Comparison of ENCODE assay signal across 9 cellular contexts in the genomic region with DNA sequence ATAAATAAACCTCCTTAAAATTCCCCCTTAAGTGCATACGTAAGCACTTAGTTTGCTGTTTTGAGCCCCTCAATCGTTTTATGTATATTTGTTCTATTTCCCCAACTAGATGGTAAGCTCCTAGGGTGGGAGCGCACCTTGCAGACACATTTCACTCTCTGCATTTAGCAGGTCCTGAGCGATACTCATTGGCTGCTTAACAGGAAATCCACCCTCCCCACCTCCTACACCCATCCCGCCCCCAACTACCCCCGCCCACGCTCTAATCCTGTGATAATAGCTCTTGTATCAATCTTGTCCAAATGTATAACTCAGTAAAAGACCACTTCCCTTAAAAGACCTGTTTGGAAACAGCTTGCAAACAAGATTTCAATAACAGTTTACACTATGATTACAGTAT. TPM values are rescaled to one million over a fixed set of nuclear protein-coding genes. Genes with fewer than 3 reads are reported as not detected.
DNase-seq lines count a peak whose midpoint lies in the region; ATAC-seq and TF ChIP-seq lines count a peak whose summit lies in the region.
"Had no signal": no experiment of that assay in that cellular context is flagged by ENCODE, and none has a peak within 500 bp of the region (broad histone marks: within the 10 kb centered on the region; RNA-seq: fewer than 3 reads in every experiment).

No MANE protein-coding gene starts in this region.

- H3K27ac Mint-ChIP-seq in activated B cell treated with CpG ODN at 0.5 μM for 24 hours (peak overlapping the region; percentile 85), memory B cell (peak overlapping the region; percentile 90), mesothelial cell of epicardium (no peak overlapping the region)

- TF ChIP-seq POLR2A in GM18505 (IDR thresholded peaks at IDR 0.05; ENCODE audit: borderline replicate concordance, extremely low read depth, insufficient read depth, insufficient read length): no peak

- POLR2A ChIA-PET in activated B cell treated with CpG ODN at 0.5 μM for 24 hours (lab: Charles Lee): interaction anchor here (0.6 to 11.1 kb wide), 13 partner anchors 6 to 181 kb away, joined by 3 to 126 read pairs (median 7); partner anchors contain the start of genes COPS7A, LPAR5 and ZNF384

- peak overlapping the region; percentile 88 for H3K4me2 ChIP-seq in Karpas-422 (ENCODE audit: low read depth, low read length, poor library complexity, severe bottlenecking)

- H3K9me3 ChIP-seq in Karpas-422 (ENCODE audit: low read length): no peaks in the 10 kb centered on the region

- DNase-seq in GM06990 (ENCODE audit: extremely low read depth, insufficient read length) (no peak), Karpas-422 (peak; percentile 90), activated B cell treated with CpG ODN at 0.5 μM for 24 hours (no peak), memory B cell (ENCODE audit: low spot score in 2 of 2) (no peak), mesothelial cell of epicardium (ENCODE audit: low spot score in 2 of 2, unreplicated experiment in 2 of 2) (no peak)
- DNase-seq: occipital lobe, Right ventricle myocardium superior had no signal

- H3K27ac ChIP-seq in Karpas-422 (ENCODE audit: low read length): peak overlapping the region; percentile 65

- H3K36me3 ChIP-seq in GM06990 (ENCODE audit: control insufficient read depth, insufficient read depth, low read length) (peaks cover 2% of the 10 kb centered on the region), Karpas-422 (ENCODE audit: insufficient read depth, low read length) (no peaks in the 10 kb centered on the region)

- peak overlapping the region; percentile 64 for H3K9ac ChIP-seq in Karpas-422 (ENCODE audit: low read length)

- no peaks in the 10 kb centered on the region for H3K27me3 ChIP-seq in GM06990 (replicated peaks; ENCODE audit: control insufficient read depth, insufficient read depth, low read length)
- H3K27me3 ChIP-seq in Karpas-422 (ENCODE audit: low read length): no peaks in the 10 kb centered on the region

- H3K36me3 Mint-ChIP-seq in activated B cell treated with CpG ODN at 0.5 μM for 24 hours (ENCODE audit: low read depth) (peaks cover 42% of the 10 kb centered on the region), memory B cell (peaks cover 5% of the 10 kb centered on the region), mesothelial cell of epicardium (no peaks in the 10 kb centered on the region)

- ATAC-seq in activated B cell treated with CpG ODN at 0.5 μM for 24 hours (ENCODE audit: low read depth): peak; percentile 37
- ATAC-seq in memory B cell (ENCODE audit: low read depth): peak; percentile 48
- no peak for ATAC-seq in GM18858 (IDR thresholded peaks at IDR 0.05; ENCODE audit: unreplicated experiment)
- no peak for ATAC-seq in GM18505 (IDR thresholded peaks at IDR 0.05; ENCODE audit: unreplicated experiment)

- intact Hi-C loops in activated B cell treated with CpG ODN at 0.5 μM for 24 hours (cut with micrococcal nuclease): loop anchor here (1.0 kb wide), 1 partner anchor 8 kb away; the partner anchor contains the start of gene LPAR5

- TF ChIP-seq CTCF in GM06990 (IDR thresholded peaks at IDR 0.05; ENCODE audit: insufficient read depth, low read length, poor library complexity, severe bottlenecking) (no peak), activated B cell treated with CpG ODN at 0.5 μM for 24 hours (IDR thresholded peaks at IDR 0.05) (no peak), mesothelial cell of epicardium (IDR thresholded peaks at IDR 0.05; ENCODE audit: unreplicated experiment) (no peak)

- no peak overlapping the region for H2AFZ ChIP-seq in Karpas-422 (ENCODE audit: low read length)

- CTCF ChIA-PET in activated B cell treated with CpG ODN at 0.5 μM for 24 hours (lab: Charles Lee): interaction anchor here (1.1 to 3.1 kb wide), 2 partner anchors 57 to 62 kb away, joined by 4 to 8 read pairs; partner anchors contain the start of gene ZNF384

- H3K9me3 Mint-ChIP-seq in activated B cell treated with CpG ODN at 0.5 μM for 24 hours (no peaks in the 10 kb centered on the region), memory B cell (no peaks in the 10 kb centered on the region), mesothelial cell of epicardium (no peaks in the 10 kb centered on the region)

- H4K20me1 ChIP-seq in Karpas-422 (ENCODE audit: insufficient read depth, low read depth, low read length): no peaks in the 10 kb centered on the region

- H3K4me1 ChIP-seq in Karpas-422 (ENCODE audit: low read length): peaks cover 44% of the 10 kb centered on the region

- H3K4me3 ChIP-seq in GM06990 (replicated peaks; ENCODE audit: low read depth, low read length) (peak overlapping the region; percentile 39), Karpas-422 (ENCODE audit: low read length) (peak overlapping the region; percentile 67)

- no peaks in the 10 kb centered on the region for H3K9me2 ChIP-seq in Karpas-422 (replicated peaks; ENCODE audit: insufficient read depth, low read length)

- H3K27me3 Mint-ChIP-seq in activated B cell treated with CpG ODN at 0.5 μM for 24 hours: no peaks in the 10 kb centered on the region
- H3K27me3 Mint-ChIP-seq in memory B cell: no peaks in the 10 kb centered on the region
- no peaks in the 10 kb centered on the region for H3K27me3 Mint-ChIP-seq in mesothelial cell of epicardium (ENCODE audit: low read depth)

- H3K4me3 Mint-ChIP-seq in activated B cell treated with CpG ODN at 0.5 μM for 24 hours (peak overlapping the region; percentile 81), memory B cell (peak overlapping the region; percentile 82), mesothelial cell of epicardium (no peak overlapping the region)

- H3K4me1 Mint-ChIP-seq in activated B cell treated with CpG ODN at 0.5 μM for 24 hours (peaks cover 60% of the 10 kb centered on the region), memory B cell (peaks cover 40% of the 10 kb centered on the region), mesothelial cell of epicardium (peaks cover 27% of the 10 kb centered on the region)

- H3K79me2 ChIP-seq in Karpas-422 (ENCODE audit: low read length): peaks cover 32% of the 10 kb centered on the region

RNA-seq across cellular contexts. Expression of gene LPAR5, which starts 8.2 kb away (rescaled TPM):
- total RNA-seq in Karpas-422 (2014; rRNA removed; shearing (Covaris generic); ENCODE audit: low replicate concordance): 10.3 and 14.6 TPM in 2 replicates
- total RNA-seq in activated B cell treated with CpG ODN at 0.5 μM for 24 hours: 27.7 and 30.4 TPM in 2 replicates
- total RNA-seq in mesothelial cell of epicardium: 1.3 to 1.7 TPM (median 1.3 TPM) in 3 replicates

RNA-seq across cellular contexts. Expression of gene ACRBP, which starts 19.6 kb away (rescaled TPM):
- 2.2 and 4.2 TPM in 2 replicates for total RNA-seq in Karpas-422 (2014; rRNA removed; shearing (Covaris generic); ENCODE audit: low replicate concordance)
- total RNA-seq in activated B cell treated with CpG ODN at 0.5 μM for 24 hours (5.4 and 7.7 TPM in 2 replicates), mesothelial cell of epicardium (2.7 to 3.7 TPM (median 3.5 TPM) in 3 replicates)

RNA-seq across cellular contexts. Expression of gene CHD4, which starts 20.4 kb away (rescaled TPM):
- 216 and 315 TPM in 2 replicates for total RNA-seq in Karpas-422 (2014; rRNA removed; shearing (Covaris generic); ENCODE audit: low replicate concordance)
- total RNA-seq in activated B cell treated with CpG ODN at 0.5 μM for 24 hours (342 and 345 TPM in 2 replicates), mesothelial cell of epicardium (332 to 358 TPM (median 332 TPM) in 3 replicates)

RNA-seq across cellular contexts. Expression of gene ING4, which starts 35.3 kb away (rescaled TPM):
- 40.1 and 52.9 TPM in 2 replicates for total RNA-seq in Karpas-422 (2014; rRNA removed; shearing (Covaris generic); ENCODE audit: low replicate concordance)
- 31.6 and 39.2 TPM in 2 replicates for total RNA-seq in activated B cell treated with CpG ODN at 0.5 μM for 24 hours
- 63.5 to 69.0 TPM (median 64.2 TPM) in 3 replicates for total RNA-seq in mesothelial cell of epicardium

RNA-seq across cellular contexts. Expression of gene NOP2, which starts 59.5 kb away (rescaled TPM):
- total RNA-seq in Karpas-422 (2014; rRNA removed; shearing (Covaris generic); ENCODE audit: low replicate concordance): 66.2 and 85.7 TPM in 2 replicates
- total RNA-seq in activated B cell treated with CpG ODN at 0.5 μM for 24 hours (114 and 121 TPM in 2 replicates), mesothelial cell of epicardium (51.8 to 58.6 TPM (median 56.6 TPM) in 3 replicates)

Comparison
In these comparisons a context has a peak if more than half of its experiments do, and no peak if none do; other contexts are left out.
1. ATAC-seq: peak in activated B cell treated with CpG ODN at 0.5 μM for 24 hours (single experiment) and memory B cell (single experiment); none in GM18858 (single experiment) and GM18505 (single experiment).